In the genomic region with DNA sequence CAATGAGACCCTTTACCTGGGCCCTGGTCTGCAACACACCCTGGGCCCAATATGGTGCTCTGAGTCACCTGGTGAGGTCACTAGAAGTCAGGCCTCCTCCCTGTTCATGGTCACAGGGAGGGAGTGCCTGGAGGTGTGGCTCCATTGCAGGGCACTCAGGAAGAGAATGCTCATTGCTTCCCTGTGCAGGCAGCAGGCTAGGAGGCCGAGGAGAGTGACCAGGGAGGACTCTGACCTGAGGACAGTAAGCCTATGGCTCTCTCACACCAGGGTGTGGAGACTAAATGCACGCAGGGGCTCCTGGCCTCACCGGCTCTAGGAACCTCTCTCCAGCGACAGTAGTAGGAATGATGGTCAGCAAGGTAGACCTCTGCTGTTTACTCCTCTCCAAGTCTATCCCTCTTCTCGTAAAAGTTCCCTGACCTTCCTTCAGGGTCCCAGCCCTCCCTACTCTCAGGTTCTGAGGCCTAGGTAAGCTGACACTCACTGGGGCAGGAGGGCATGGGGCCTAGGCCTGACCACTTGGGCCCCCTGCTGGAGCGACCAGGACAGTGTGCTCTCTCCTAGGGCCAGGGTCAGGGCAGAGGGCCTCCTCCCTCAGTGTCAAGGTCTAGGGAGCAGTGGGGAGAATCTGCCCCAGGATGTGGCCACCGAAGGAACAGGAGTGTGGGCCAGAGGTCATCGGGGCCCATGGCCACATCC, we compare ENCODE assay signal across 9 cellular contexts. TPM values are rescaled to one million over a fixed set of nuclear protein-coding genes. Genes with fewer than 3 reads are reported as not detected.
DNase-seq lines count a peak whose midpoint lies in the region; ATAC-seq and TF ChIP-seq lines count a peak whose summit lies in the region.
"Had no signal": no experiment of that assay in that cellular context is flagged by ENCODE, and none has a peak within 500 bp of the region (broad histone marks: within the 10 kb centered on the region; RNA-seq: fewer than 3 reads in every experiment).

No MANE protein-coding gene starts in this region.

- peaks cover 0 to 7% (median 3%) of the 10 kb centered on the region in 4 donors for H3K9me3 ChIP-seq in upper lobe of left lung

- in situ Hi-C loops in brain microvascular endothelial cell (cut with HindIII; ENCODE audit: low pct_ligation_motif_present, low sequenced_read_pairs) = no loop called here

- H3K36me3 ChIP-seq in brain microvascular endothelial cell (replicated peaks) = no peaks in the 10 kb centered on the region
- no peaks in the 10 kb centered on the region for H3K36me3 ChIP-seq in kidney epithelial cell (ENCODE audit: control insufficient read depth, insufficient read depth, low read length)
- no peaks in the 10 kb centered on the region for H3K36me3 ChIP-seq in upper lobe of left lung

- H3K27me3 ChIP-seq in brain microvascular endothelial cell (replicated peaks) = no peaks in the 10 kb centered on the region
- H3K27me3 ChIP-seq in kidney epithelial cell (ENCODE audit: control insufficient read depth, insufficient read depth, low read length) = no peaks in the 10 kb centered on the region
- H3K27me3 ChIP-seq in upper lobe of left lung = no peaks in the 10 kb centered on the region

- TF ChIP-seq EP300 in upper lobe of left lung (IDR thresholded peaks at IDR 0.05) = no peak

- H3K4me1 ChIP-seq in upper lobe of left lung = peaks cover 0 to 6% (median 0%) of the 10 kb centered on the region in 4 donors

- 76 to 83% methylated on average over 6 to 8 of the region's 8 CpGs for WGBS in upper lobe of left lung, 2 donors

- DNase-seq in activated CD4-positive, alpha-beta T cell treated with anti-CD3 and anti-CD28 coated beads for 36 hours = peak; percentile 15
- no peak for DNase-seq in activated CD4-positive, alpha-beta T cell treated with anti-CD3 and anti-CD28 coated beads, Interleukin-2, amount 50 U/mL, for 48 hours
- DNase-seq in brain microvascular endothelial cell = no peak
- DNase-seq in kidney epithelial cell (ENCODE audit: low read depth) = no peak
- peak in 1 of 2 donors; percentile 20 for DNase-seq in upper lobe of left lung
- DNase-seq in 8988T = no peak
- no peak for DNase-seq in NCI-H1694 treated with DMSO at 0.1 percent for 48 hours (lab: John Stamatoyannopoulos, UW)
- DNase-seq: central memory CD4-positive, alpha-beta T cell had no signal

- H3K4me3 Mint-ChIP-seq in activated CD4-positive, alpha-beta T cell treated with anti-CD3 and anti-CD28 coated beads for 36 hours = no peak overlapping the region

- TF ChIP-seq CTCF in brain microvascular endothelial cell (IDR thresholded peaks at IDR 0.05; ENCODE audit: low read depth, low read length, missing control alignments) (peak; percentile 36), kidney epithelial cell (IDR thresholded peaks at IDR 0.05; ENCODE audit: insufficient read depth, low read length, poor library complexity, severe bottlenecking) (peak; percentile 17), upper lobe of left lung (IDR thresholded peaks at IDR 0.05) (peak in 4 of 6 experiments; percentile 12 to 48 (median 20))

- TF ChIP-seq POLR2A in upper lobe of left lung (IDR thresholded peaks at IDR 0.05) = no peak

- POLR2A ChIA-PET in activated CD4-positive, alpha-beta T cell treated with anti-CD3 and anti-CD28 coated beads for 36 hours (lab: Charles Lee) = no interaction called here

- H3K4me3 ChIP-seq in brain microvascular endothelial cell (ENCODE audit: low read depth, low read length) (no peak overlapping the region), kidney epithelial cell (ENCODE audit: low read depth, low read length) (no peak overlapping the region), upper lobe of left lung (no peak overlapping the region)

- no peaks in the 10 kb centered on the region for H3K4me1 Mint-ChIP-seq in activated CD4-positive, alpha-beta T cell treated with anti-CD3 and anti-CD28 coated beads for 36 hours

- H3K27ac ChIP-seq in brain microvascular endothelial cell (no peak overlapping the region), upper lobe of left lung (peak overlapping the region in 2 of 4 donors; percentile 42 to 64)

- CTCF ChIA-PET in activated CD4-positive, alpha-beta T cell treated with anti-CD3 and anti-CD28 coated beads for 36 hours (lab: Charles Lee) = no interaction called here

- no peak overlapping the region for H3K27ac Mint-ChIP-seq in activated CD4-positive, alpha-beta T cell treated with anti-CD3 and anti-CD28 coated beads for 36 hours

- H3K36me3 Mint-ChIP-seq in activated CD4-positive, alpha-beta T cell treated with anti-CD3 and anti-CD28 coated beads for 36 hours (ENCODE audit: low read depth) = no peaks in the 10 kb centered on the region

- intact Hi-C loops in activated CD4-positive, alpha-beta T cell treated with anti-CD3 and anti-CD28 coated beads for 36 hours (cut with DNase I, micrococcal nuclease) = no loop called here

- H3K27me3 Mint-ChIP-seq in activated CD4-positive, alpha-beta T cell treated with anti-CD3 and anti-CD28 coated beads for 36 hours = peaks cover 4% of the 10 kb centered on the region

- H3K9me3 Mint-ChIP-seq in activated CD4-positive, alpha-beta T cell treated with anti-CD3 and anti-CD28 coated beads for 36 hours (ENCODE audit: low read depth) = no peaks in the 10 kb centered on the region

- ATAC-seq in activated CD4-positive, alpha-beta T cell treated with anti-CD3 and anti-CD28 coated beads for 36 hours = no peak
- ATAC-seq in upper lobe of left lung (ENCODE audit: low FRiP score in 2 of 2) (peak; percentile 48 to 49), GM21381 (IDR thresholded peaks at IDR 0.05; ENCODE audit: unreplicated experiment) (no peak)

RNA-seq across cellular contexts. Expression of gene SLCO2A1, which starts 9.6 kb away (rescaled TPM):
- total RNA-seq in activated CD4-positive, alpha-beta T cell treated with anti-CD3 and anti-CD28 coated beads for 36 hours = not detected
- 2.5 and 3.6 TPM in 2 replicates for total RNA-seq in kidney epithelial cell
- total RNA-seq in upper lobe of left lung = 100 to 1,000 TPM in 5 of 6 donors, 10 to 100 TPM in 1; 56.2 to 308 (median 133) TPM

Comparison
In these comparisons a context has a peak if more than half of its experiments do, and no peak if none do; other contexts are left out.
1. ATAC-seq: peak in upper lobe of left lung (2 of 2); none in activated CD4-positive, alpha-beta T cell treated with anti-CD3 and anti-CD28 coated beads for 36 hours (single experiment) and GM21381 (single experiment).
2. RNA of gene SLCO2A1, which starts 9.6 kb away (total RNA-seq): 56.2 to 308 TPM in upper lobe of left lung; 2.5 to 3.6 TPM in kidney epithelial cell and not detected in activated CD4-positive, alpha-beta T cell treated with anti-CD3 and anti-CD28 coated beads for 36 hours; every median in the first group is over 10 times any median in the second.
3. Peak in every context shown above with its lines, with median percentiles within 50 percentile points of each other: CTCF ChIP-seq.